ENCODE assay signal across 8 cellular contexts in genomic region chr16:2531696-2532493, GRCh38. TPM values are rescaled to one million over a fixed set of nuclear protein-coding genes. Genes with fewer than 3 reads are reported as not detected.
DNase-seq lines count a peak whose midpoint lies in the region; ATAC-seq, FAIRE-seq and TF ChIP-seq lines count a peak whose summit lies in the region.

No MANE protein-coding gene starts in this region.

- intact Hi-C loops in spleen (cut with DNase I; ENCODE audit: low total_unique reads): loop anchor here (5.0 kb wide), 1 partner anchor 130 kb away; no protein-coding TSS in a partner anchor

- 0 to 2% (median 0%) methylated on average over 16 to 84 of the region's 84 CpGs for WGBS in spleen, 5 donors

- H2AFZ ChIP-seq in ACC112 (ENCODE audit: low read length, unreplicated experiment): no peak overlapping the region

- peak; percentile 67 for ATAC-seq in GM18873 (IDR thresholded peaks at IDR 0.05; ENCODE audit: low FRiP score, unreplicated experiment)
- ATAC-seq in HG03135 (IDR thresholded peaks at IDR 0.05; ENCODE audit: unreplicated experiment): peak; percentile 74

- H3K79me2 ChIP-seq in ACC112 (ENCODE audit: control insufficient read depth, insufficient read depth, low read length, unreplicated experiment): no peaks in the 10 kb centered on the region

- H3K27ac ChIP-seq in ACC112 (ENCODE audit: low read depth, low read length) (peak overlapping the region; percentile 47; the same call in 1 of the 2 replicates), spleen (peak overlapping the region; percentile 93 to 99 (median 98))

- H3K4me1 ChIP-seq in ACC112 (ENCODE audit: control insufficient read depth, insufficient read depth, low read length, unreplicated experiment): peaks cover 20% of the 10 kb centered on the region
- peaks cover 6 to 66% (median 37%) of the 10 kb centered on the region in 6 donors for H3K4me1 ChIP-seq in spleen

- H3K27me3 ChIP-seq in ACC112 (ENCODE audit: insufficient read depth, low read length) (no peaks in the 10 kb centered on the region), bronchial epithelial cell (ENCODE audit: control insufficient read depth, insufficient read depth, low read length) (no peaks in the 10 kb centered on the region), spleen (replicated peaks in 1 of 7) (no peaks in the 10 kb centered on the region)

- no peaks in the 10 kb centered on the region for H3K9me3 ChIP-seq in spleen

- H3K4me3 ChIP-seq in ACC112 (ENCODE audit: low read depth, low read length) (peak overlapping the region; percentile 73), WI38 (ENCODE audit: low read depth, low read length) (peak overlapping the region; percentile 56), bronchial epithelial cell (ENCODE audit: low read depth, low read length) (peak overlapping the region; percentile 80), spleen (peak overlapping the region; percentile 33 to 78 (median 56))

- H3K36me3 ChIP-seq in ACC112 (ENCODE audit: insufficient read depth, low read length) (no peaks in the 10 kb centered on the region), bronchial epithelial cell (ENCODE audit: control insufficient read depth, insufficient read depth, low read length) (peaks cover 8% of the 10 kb centered on the region), spleen (peaks cover 0 to 39% (median 29%) of the 10 kb centered on the region in 6 donors)

- no peak for FAIRE-seq in bronchial epithelial cell (lab: Jason Lieb, UNC)

- DNase-seq in NCI-H2196 treated with DMSO at 0.1 percent for 48 hours (lab: John Stamatoyannopoulos, UW; ENCODE audit: unreplicated experiment): peak; percentile 96
- DNase-seq in bronchial epithelial cell (ENCODE audit: low read depth): peak; percentile 89
- peak; percentile 95 for DNase-seq in inferior parietal cortex (ENCODE audit: extremely low spot score)
- peak; percentile 100 for DNase-seq in spleen

- TF ChIP-seq CTCF in WI38 (IDR thresholded peaks at IDR 0.05; ENCODE audit: low read depth, low read length) (no peak), bronchial epithelial cell (IDR thresholded peaks at IDR 0.05; ENCODE audit: insufficient read depth, low read length, severe bottlenecking) (no peak), spleen (IDR thresholded peaks at IDR 0.05 in 8 of 11, conservative IDR thresholded peaks at IDR 0.05 in 3 of 11) (peak in 1 of 11 experiments; percentile 19)

- TF ChIP-seq POLR2A in spleen (IDR thresholded peaks at IDR 0.05): peak in 2 of 3 donors; percentile 2 to 10

RNA-seq across cellular contexts. Expression of gene CEMP1, which starts 0.7 kb away (rescaled TPM):
- total RNA-seq in bronchial epithelial cell: 0.26 TPM in 1 of 2 replicates, not detected in the other
- total RNA-seq in spleen: under 1 TPM in 2 of 7 donors, not detected in 5; 0.37 to 0.97 TPM
- polyA plus RNA-seq in spleen: 1 to 10 TPM in 1 of 3 donors, under 1 TPM in 2; 0.70 to 1.5 (median 0.74) TPM

RNA-seq across cellular contexts. Expression of gene PDPK1, which starts 5.9 kb away (rescaled TPM):
- total RNA-seq in bronchial epithelial cell (11.8 and 17.7 TPM in 2 replicates), spleen (10 to 100 TPM; 39.5 to 74.5 (median 56.8) TPM)
- 10 to 100 TPM in 1 of 3 donors, 1 to 10 TPM in 2; 6.2 to 15.5 (median 6.2) TPM for polyA plus RNA-seq in spleen

RNA-seq across cellular contexts. Expression of gene AMDHD2, which starts 11.7 kb away (rescaled TPM):
- 27.7 and 35.8 TPM in 2 replicates for total RNA-seq in bronchial epithelial cell
- 10 to 100 TPM; 59.9 to 94.0 (median 70.9) TPM for total RNA-seq in spleen
- polyA plus RNA-seq in spleen: 10 to 100 TPM; 37.8 to 72.0 (median 38.5) TPM

RNA-seq across cellular contexts. Expression of gene ATP6V0C, which starts 18.1 kb away (rescaled TPM):
- 7.9 and 13.2 TPM in 2 replicates for total RNA-seq in bronchial epithelial cell
- 100 to 1,000 TPM in 4 of 7 donors, 10 to 100 TPM in 3; 82.3 to 199 (median 156) TPM for total RNA-seq in spleen
- 100 to 1,000 TPM in 1 of 3 donors, 10 to 100 TPM in 2; 64.5 to 125 (median 99.7) TPM for polyA plus RNA-seq in spleen

RNA-seq across cellular contexts. Expression of gene TBC1D24, which starts 57.0 kb away (rescaled TPM):
- total RNA-seq in bronchial epithelial cell (4.7 and 5.4 TPM in 2 replicates), spleen (10 to 100 TPM in 6 of 7 donors, 1 to 10 TPM in 1; 9.7 to 15.3 (median 12.8) TPM)
- polyA plus RNA-seq in spleen: 1 to 10 TPM; 2.2 to 5.1 (median 2.2) TPM

Comparison
In these comparisons a context has a peak if more than half of its experiments do, and no peak if none do; other contexts are left out.
1. Peak in every context shown above with its lines: DNase-seq, ATAC-seq, H3K4me3 ChIP-seq and H3K27ac ChIP-seq.